ENCODE assay signal across 10 cellular contexts in the genomic region with DNA sequence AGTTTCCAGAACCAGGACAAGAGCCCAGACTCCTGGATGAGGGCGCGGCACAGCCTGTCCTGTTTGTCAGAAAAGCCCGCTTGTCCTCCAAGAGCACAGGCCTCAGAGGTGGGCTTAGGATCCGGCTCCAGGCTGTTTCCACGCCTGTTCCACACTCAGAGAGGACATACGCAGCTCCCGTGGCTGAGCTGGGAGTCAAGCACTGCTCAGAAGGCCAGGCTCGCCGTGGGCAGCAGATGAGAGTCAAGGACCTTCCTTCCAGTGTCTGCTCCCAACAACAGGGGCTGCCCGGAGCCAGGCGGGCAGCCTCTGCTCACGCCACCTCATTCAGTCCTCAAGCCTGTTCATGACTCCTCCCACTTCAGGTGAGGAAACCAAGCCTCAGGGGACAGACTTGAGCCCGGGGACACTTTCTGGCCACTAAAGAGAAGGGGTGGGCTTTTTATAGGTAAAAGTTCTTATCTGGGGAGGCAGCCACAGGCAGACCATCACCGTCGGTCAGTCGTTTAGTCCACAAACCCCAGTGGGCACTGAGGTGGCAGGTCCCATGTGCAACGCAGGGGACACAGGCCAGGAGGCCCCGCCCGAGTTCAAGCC. TPM values are rescaled to one million over a fixed set of nuclear protein-coding genes. Genes with fewer than 3 reads are reported as not detected.
DNase-seq lines count a peak whose midpoint lies in the region; FAIRE-seq and TF ChIP-seq lines count a peak whose summit lies in the region.
"Had no signal": no experiment of that assay in that cellular context is flagged by ENCODE, and none has a peak within 500 bp of the region (broad histone marks: within the 10 kb centered on the region; RNA-seq: fewer than 3 reads in every experiment).

No MANE protein-coding gene starts in this region.

- H2BK5ac ChIP-seq in trophoblast cell (ENCODE audit: low read depth, low read length, poor library complexity), result no peak overlapping the region

- no peak overlapping the region for H2BK120ac ChIP-seq in trophoblast cell (ENCODE audit: insufficient read depth, low read length, poor library complexity)

- peaks cover 29% of the 10 kb centered on the region for H3K4me1 Mint-ChIP-seq in activated CD4-positive, alpha-beta memory T cell treated with anti-CD3 and anti-CD28 coated beads, Interleukin-2, amount 10 ng/mL, durations not matched to agents 7 days and 5 days
- peaks cover 30% of the 10 kb centered on the region for H3K4me1 Mint-ChIP-seq in Calu3 (ENCODE audit: low read depth, unreplicated experiment)

- no peak for FAIRE-seq in frontal cortex (lab: Jason Lieb, UNC)

- H3K4me3 Mint-ChIP-seq in activated CD4-positive, alpha-beta memory T cell treated with anti-CD3 and anti-CD28 coated beads, Interleukin-2, amount 10 ng/mL, durations not matched to agents 7 days and 5 days, result no peak overlapping the region
- no peak overlapping the region for H3K4me3 Mint-ChIP-seq in Calu3 (ENCODE audit: low read depth, unreplicated experiment)
- H3K4me3 Mint-ChIP-seq: activated CD4-positive, alpha-beta T cell treated with anti-CD3 and anti-CD28 coated beads for 36 hours; CD8-positive, alpha-beta T cell had no signal

- H3K36me3 ChIP-seq in trophoblast cell (ENCODE audit: control insufficient read depth in 1 of 2, insufficient read depth in 2 of 2, low read length in 2 of 2), result peaks cover 0 to 7% of the 10 kb centered on the region in 2 experiments

- DNase-seq in AG10803 (ENCODE audit: low read depth) (no peak), frontal cortex (ENCODE audit: low spot score in 2 of 2) (peak; percentile 28 to 33), trophoblast cell (peak; percentile 42 to 68), NCI-H2081 (lab: John Stamatoyannopoulos, UW) (no peak), SK-N-DZ (ENCODE audit: low spot score) (no peak), Calu3 (no peak)
- no peak for DNase-seq in activated CD4-positive, alpha-beta memory T cell treated with anti-CD3 and anti-CD28 coated beads, Interleukin-2, amount 10 ng/mL, durations not matched to agents 7 days and 5 days
- DNase-seq: activated CD4-positive, alpha-beta T cell treated with anti-CD3 and anti-CD28 coated beads for 36 hours; CD8-positive, alpha-beta T cell had no signal

- H2BK12ac ChIP-seq in trophoblast cell (ENCODE audit: low read length), result no peak overlapping the region

- H3K9ac ChIP-seq in trophoblast cell (ENCODE audit: low read length), result no peak overlapping the region

- H3K4ac ChIP-seq in trophoblast cell (ENCODE audit: low read depth, low read length), result no peak overlapping the region

- H3K27me3 Mint-ChIP-seq in activated CD4-positive, alpha-beta memory T cell treated with anti-CD3 and anti-CD28 coated beads, Interleukin-2, amount 10 ng/mL, durations not matched to agents 7 days and 5 days, result no peaks in the 10 kb centered on the region
- H3K27me3 Mint-ChIP-seq in Calu3 (ENCODE audit: unreplicated experiment), result no peaks in the 10 kb centered on the region
- H3K27me3 Mint-ChIP-seq: activated CD4-positive, alpha-beta T cell treated with anti-CD3 and anti-CD28 coated beads for 36 hours had no signal

- no peak overlapping the region for H2AFZ ChIP-seq in trophoblast cell (ENCODE audit: insufficient read depth, low read length, poor library complexity)

- H3K4me3 ChIP-seq in AG10803 (ENCODE audit: low read length) (peak overlapping the region; percentile 31), trophoblast cell (ENCODE audit: low read depth, low read length) (no peak overlapping the region)

- no peak overlapping the region for H2AK5ac ChIP-seq in trophoblast cell (ENCODE audit: low read length)

- intact Hi-C loops in Calu3 (cut with micrococcal nuclease; ENCODE audit: unreplicated experiment), result no loop called here

- CTCF ChIA-PET in activated CD4-positive, alpha-beta memory T cell treated with anti-CD3 and anti-CD28 coated beads, Interleukin-2, amount 10 ng/mL, durations not matched to agents 7 days and 5 days (lab: Charles Lee), result no interaction called here
- CTCF ChIA-PET in Calu3 (lab: Charles Lee), result no interaction called here

- no peak overlapping the region for H3K4me2 ChIP-seq in trophoblast cell (ENCODE audit: low read length)

- H4K91ac ChIP-seq in trophoblast cell (ENCODE audit: low read depth, low read length), result no peak overlapping the region

- H3K27ac ChIP-seq in VCaP (peak overlapping the region; percentile 61; the same call in 1 of the 2 replicates), trophoblast cell (ENCODE audit: low read depth, low read length) (no peak overlapping the region)

- H3K79me1 ChIP-seq in trophoblast cell (ENCODE audit: low read length), result peaks cover 8% of the 10 kb centered on the region

- no CpG with 5 or more reads among the region's 19 CpGs for WGBS in trophoblast cell (ENCODE audit: extremely low coverage, insufficient coverage, insufficient read length)

- POLR2A ChIA-PET in activated CD4-positive, alpha-beta memory T cell treated with anti-CD3 and anti-CD28 coated beads, Interleukin-2, amount 10 ng/mL, durations not matched to agents 7 days and 5 days (lab: Charles Lee), result interaction anchor here (3.9 to 5.8 kb wide), 2 partner anchors 30 kb away, joined by 29 to 79 read pairs; partner anchors contain the start of gene POLDIP3

- no peaks in the 10 kb centered on the region for H3K9me3 ChIP-seq in trophoblast cell (ENCODE audit: insufficient read depth, low read depth, low read length)

- H3K18ac ChIP-seq in trophoblast cell (ENCODE audit: low read length), result peak overlapping the region; percentile 49

- H4K8ac ChIP-seq in trophoblast cell (ENCODE audit: low read depth, low read length), result no peak overlapping the region

- no peak overlapping the region for H3K14ac ChIP-seq in trophoblast cell (ENCODE audit: low read length)

- H3K4me1 ChIP-seq in trophoblast cell (ENCODE audit: control insufficient read depth in 1 of 2, insufficient read depth in 2 of 2, low read length in 2 of 2), result peaks cover 25 to 34% of the 10 kb centered on the region in 2 experiments

- H3K9me3 Mint-ChIP-seq in activated CD4-positive, alpha-beta memory T cell treated with anti-CD3 and anti-CD28 coated beads, Interleukin-2, amount 10 ng/mL, durations not matched to agents 7 days and 5 days, result no peaks in the 10 kb centered on the region
- H3K9me3 Mint-ChIP-seq in Calu3 (ENCODE audit: low read depth, unreplicated experiment), result no peaks in the 10 kb centered on the region
- H3K9me3 Mint-ChIP-seq: CD8-positive, alpha-beta T cell had no signal

- peaks cover 3% of the 10 kb centered on the region for H3K36me3 Mint-ChIP-seq in activated CD4-positive, alpha-beta memory T cell treated with anti-CD3 and anti-CD28 coated beads, Interleukin-2, amount 10 ng/mL, durations not matched to agents 7 days and 5 days (ENCODE audit: low read depth)
- H3K36me3 Mint-ChIP-seq in Calu3 (ENCODE audit: insufficient read depth, unreplicated experiment), result peaks cover 42% of the 10 kb centered on the region

- TF ChIP-seq CTCF in AG10803 (conservative IDR thresholded peaks at IDR 0.05; ENCODE audit: low read length) (no peak), VCaP (conservative IDR thresholded peaks at IDR 0.05) (no peak), Calu3 (IDR thresholded peaks at IDR 0.05; ENCODE audit: unreplicated experiment) (no peak)

- H4K12ac ChIP-seq in trophoblast cell (ENCODE audit: low read depth, low read length), result no peak overlapping the region

- H3K23ac ChIP-seq in trophoblast cell (ENCODE audit: low read length), result no peak overlapping the region

- no TSS peak for BruUV-seq in Calu3 (replicated peaks; lab: Mats Ljungman, UMichigan)

- no peak overlapping the region for H3K27ac Mint-ChIP-seq in activated CD4-positive, alpha-beta memory T cell treated with anti-CD3 and anti-CD28 coated beads, Interleukin-2, amount 10 ng/mL, durations not matched to agents 7 days and 5 days
- H3K27ac Mint-ChIP-seq in Calu3 (ENCODE audit: unreplicated experiment), result no peak overlapping the region
- H3K27ac Mint-ChIP-seq: activated CD4-positive, alpha-beta T cell treated with anti-CD3 and anti-CD28 coated beads for 36 hours; CD8-positive, alpha-beta T cell had no signal

- no peaks in the 10 kb centered on the region for H3K27me3 ChIP-seq in trophoblast cell (ENCODE audit: insufficient read depth, low read length)

- peaks cover 19% of the 10 kb centered on the region for H3K79me2 ChIP-seq in trophoblast cell (ENCODE audit: control insufficient read depth, insufficient read depth, low read length, poor library complexity)

RNA-seq across cellular contexts. Expression of gene CYB5R3, which starts 3.8 kb away (rescaled TPM):
- total RNA-seq in frontal cortex (11.8 TPM), Calu3 (2022) (101 and 102 TPM in 2 replicates)
- polyA plus RNA-seq in trophoblast cell (2013), result 155 and 156 TPM in 2 replicates
- 10 to 100 TPM; 68.4 to 74.3 TPM for total RNA-seq in activated CD4-positive, alpha-beta memory T cell treated with anti-CD3 and anti-CD28 coated beads, Interleukin-2, amount 10 ng/mL, durations not matched to agents 7 days and 5 days
- 55.6 and 62.0 TPM in 2 replicates for polyA plus RNA-seq in SK-N-DZ (2014; cell fraction: cytosol; rRNA removed)
- 24.7 and 29.8 TPM in 2 replicates for polyA plus RNA-seq in SK-N-DZ (2014; cell fraction: nucleus; rRNA removed)

RNA-seq across cellular contexts. Expression of gene ATP5MGL, which starts 5.0 kb away (rescaled TPM):
- total RNA-seq in frontal cortex, result 0.82 TPM
- polyA plus RNA-seq in trophoblast cell (2013), result not detected in 2 replicates
- total RNA-seq in activated CD4-positive, alpha-beta memory T cell treated with anti-CD3 and anti-CD28 coated beads, Interleukin-2, amount 10 ng/mL, durations not matched to agents 7 days and 5 days, result 1 to 10 TPM; 1.2 to 1.3 TPM
- polyA plus RNA-seq in SK-N-DZ (2014; cell fraction: cytosol; rRNA removed), result not detected in 2 replicates
- not detected in 2 replicates for polyA plus RNA-seq in SK-N-DZ (2014; cell fraction: nucleus; rRNA removed)
- total RNA-seq in Calu3 (2022), result 0.66 and 1.1 TPM in 2 replicates

RNA-seq across cellular contexts. Expression of gene POLDIP3, which starts 30.8 kb away (rescaled TPM):
- total RNA-seq in frontal cortex (28.5 TPM), Calu3 (2022) (59.4 and 60.1 TPM in 2 replicates)
- polyA plus RNA-seq in trophoblast cell (2013), result 43.3 and 46.1 TPM in 2 replicates
- 10 to 100 TPM; 71.4 to 74.7 TPM for total RNA-seq in activated CD4-positive, alpha-beta memory T cell treated with anti-CD3 and anti-CD28 coated beads, Interleukin-2, amount 10 ng/mL, durations not matched to agents 7 days and 5 days
- 55.6 and 60.6 TPM in 2 replicates for polyA plus RNA-seq in SK-N-DZ (2014; cell fraction: cytosol; rRNA removed)
- polyA plus RNA-seq in SK-N-DZ (2014; cell fraction: nucleus; rRNA removed), result 39.9 and 52.2 TPM in 2 replicates

Comparison
In these comparisons a context has a peak if more than half of its experiments do, and no peak if none do; other contexts are left out.
1. DNase-seq: peak in frontal cortex (2 of 2) and trophoblast cell (2 of 2); none in AG10803 (single experiment), activated CD4-positive, alpha-beta memory T cell treated with anti-CD3 and anti-CD28 coated beads, Interleukin-2, amount 10 ng/mL, durations not matched to agents 7 days and 5 days (single experiment), NCI-H2081 (0 of 2), SK-N-DZ (single experiment) and Calu3 (single experiment).